ENCODE assay signal across 13 cellular contexts in genomic region chr4:26145212-26145611, GRCh38.
A peak's percentile ranks its signal among the peaks of the same experiment; 100 is the strongest.
DNase-seq lines count a peak whose midpoint lies in the region; ATAC-seq and TF ChIP-seq lines count a peak whose summit lies in the region.
"Had no signal": no experiment of that assay in that cellular context is flagged by ENCODE, and none has a peak within 500 bp of the region (broad histone marks: within the 10 kb centered on the region; RNA-seq: fewer than 3 reads in every experiment).

No MANE protein-coding gene starts in this region.

- peaks cover 5 to 10% of the 10 kb centered on the region in 2 donors for H3K9me3 Mint-ChIP-seq in stimulated activated naive CD8-positive, alpha-beta T cell treated with anti-CD3 and anti-CD28 coated beads, Interleukin-15, amount 100 ng/mL, for 72 hours

- H3K36me3 ChIP-seq in hepatocyte (replicated peaks; ENCODE audit: insufficient read depth, low read depth), result no peaks in the 10 kb centered on the region
- H3K36me3 ChIP-seq: gastrocnemius medialis had no signal

- no peaks in the 10 kb centered on the region for H3K79me2 ChIP-seq in hepatocyte

- H3K4me2 ChIP-seq in hepatocyte, result peak overlapping the region; percentile 39

- peaks cover 22% of the 10 kb centered on the region for H3K4me1 Mint-ChIP-seq in stimulated activated naive CD8-positive, alpha-beta T cell treated with anti-CD3 and anti-CD28 coated beads, Interleukin-15, amount 100 ng/mL, for 72 hours

- no peaks in the 10 kb centered on the region for H4K20me1 ChIP-seq in hepatocyte (ENCODE audit: insufficient read depth, poor library complexity, severe bottlenecking)

- peaks cover 21% of the 10 kb centered on the region for H3K4me1 ChIP-seq in hepatocyte (ENCODE audit: insufficient read depth)

- no peaks in the 10 kb centered on the region for H3K9me3 ChIP-seq in hepatocyte (ENCODE audit: low read depth)
- H3K9me3 ChIP-seq: gastrocnemius medialis had no signal

- ATAC-seq in stimulated activated naive CD8-positive, alpha-beta T cell treated with anti-CD3 and anti-CD28 coated beads, Interleukin-15, Interleukin-2, amounts not matched to agents 100 U/mL and 50 U/mL, for 24 hours, result peak; percentile 68
- no peak for ATAC-seq in stimulated activated naive CD8-positive, alpha-beta T cell treated with anti-CD3 and anti-CD28 coated beads, Interleukin-15, amount 100 ng/mL, for 72 hours
- ATAC-seq in HG03045 (IDR thresholded peaks at IDR 0.05; ENCODE audit: unreplicated experiment), result no peak
- ATAC-seq: gastrocnemius medialis had no signal

- no peak for TF ChIP-seq CTCF in hepatocyte (IDR thresholded peaks at IDR 0.05; ENCODE audit: poor library complexity)

- H2AFZ ChIP-seq in hepatocyte, result no peak overlapping the region

- peaks cover 63% of the 10 kb centered on the region for H3K27me3 Mint-ChIP-seq in stimulated activated naive CD8-positive, alpha-beta T cell treated with anti-CD3 and anti-CD28 coated beads, Interleukin-15, amount 100 ng/mL, for 72 hours

- no peak overlapping the region for H3K4me3 Mint-ChIP-seq in stimulated activated naive CD8-positive, alpha-beta T cell treated with anti-CD3 and anti-CD28 coated beads, Interleukin-15, amount 100 ng/mL, for 72 hours
- H3K4me3 Mint-ChIP-seq: nephron progenitor cell had no signal

- no peaks in the 10 kb centered on the region for H3K27me3 ChIP-seq in hepatocyte
- H3K27me3 ChIP-seq: gastrocnemius medialis had no signal

- H3K9me2 ChIP-seq in hepatocyte (replicated peaks; ENCODE audit: insufficient read depth), result no peaks in the 10 kb centered on the region

- H3K4me3 ChIP-seq in hepatocyte, result no peak overlapping the region
- H3K4me3 ChIP-seq: gastrocnemius medialis had no signal

- no peak overlapping the region for H3K27ac Mint-ChIP-seq in stimulated activated naive CD8-positive, alpha-beta T cell treated with anti-CD3 and anti-CD28 coated beads, Interleukin-15, amount 100 ng/mL, for 72 hours

- peak overlapping the region; percentile 77 for H3K27ac ChIP-seq in hepatocyte
- H3K27ac ChIP-seq: C4-2B, gastrocnemius medialis had no signal

- 42% methylated on average over 3 of the region's 3 CpGs for WGBS in hepatocyte (ENCODE audit: low lambda C conversion rate, missing lambda C conversion rate)

- no peak for DNase-seq in stimulated activated naive CD8-positive, alpha-beta T cell treated with anti-CD3 and anti-CD28 coated beads, Interleukin-15, Interleukin-2, amounts not matched to agents 100 U/mL and 50 U/mL, for 24 hours
- no peak for DNase-seq in stimulated activated naive CD8-positive, alpha-beta T cell treated with anti-CD3 and anti-CD28 coated beads, Interleukin-15, amount 100 ng/mL, for 72 hours
- DNase-seq in NCI-H69 (lab: John Stamatoyannopoulos, UW) (peak; percentile 83), hepatocyte (ENCODE audit: low spot score) (peak; percentile 67), anterior cingulate cortex (lab: John Stamatoyannopoulos, UW) (no peak), NCI-H446 treated with DMSO at 0.1 percent for 48 hours (lab: John Stamatoyannopoulos, UW) (no peak)
- DNase-seq: amygdala, gastrocnemius medialis, GOT3, NCI-H1694 treated with DMSO at 0.1 percent for 48 hours, nephron progenitor cell had no signal

Comparison
In these comparisons a context has a peak if more than half of its experiments do, and no peak if none do; other contexts are left out.
1. DNase-seq: peak in NCI-H69 (single experiment) and hepatocyte (single experiment); none in stimulated activated naive CD8-positive, alpha-beta T cell treated with anti-CD3 and anti-CD28 coated beads, Interleukin-15, Interleukin-2, amounts not matched to agents 100 U/mL and 50 U/mL, for 24 hours (single experiment), stimulated activated naive CD8-positive, alpha-beta T cell treated with anti-CD3 and anti-CD28 coated beads, Interleukin-15, amount 100 ng/mL, for 72 hours (0 of 2), anterior cingulate cortex (0 of 58) and NCI-H446 treated with DMSO at 0.1 percent for 48 hours (single experiment).